ENCODE assay signal across 11 cellular contexts in the genomic region with DNA sequence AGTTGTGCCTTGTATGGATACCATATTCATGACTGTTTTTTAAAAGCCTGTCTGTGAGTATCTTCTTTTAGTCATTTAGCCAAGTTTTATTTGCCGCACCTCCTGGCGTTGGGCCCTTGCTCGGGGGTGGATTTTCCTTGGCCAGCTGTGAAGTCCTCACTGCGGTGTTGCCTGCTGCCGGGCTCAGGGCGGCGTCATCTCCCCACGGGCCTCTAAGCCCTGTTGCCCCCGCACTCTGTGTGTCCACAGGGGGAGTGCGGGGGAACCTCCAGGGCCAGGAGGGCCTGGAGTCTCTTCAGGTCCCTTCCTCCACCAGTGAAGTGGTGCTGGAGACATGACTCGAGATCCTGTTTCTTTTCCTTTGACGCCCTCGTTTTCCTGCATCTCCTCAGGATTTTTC.
A peak's percentile ranks its signal among the peaks of the same experiment; 100 is the strongest.
DNase-seq lines count a peak whose midpoint lies in the region; ATAC-seq lines count a peak whose summit lies in the region.
"Had no signal": no experiment of that assay in that cellular context is flagged by ENCODE, and none has a peak within 500 bp of the region (broad histone marks: within the 10 kb centered on the region; RNA-seq: fewer than 3 reads in every experiment).

No MANE protein-coding gene starts in this region.

- H3K9ac ChIP-seq in adipocyte (ENCODE audit: low read length): no peak overlapping the region

- no peaks in the 10 kb centered on the region for H3K9me3 ChIP-seq in adipocyte (ENCODE audit: control insufficient read depth, low read length)
- H3K9me3 ChIP-seq: esophagus squamous epithelium had no signal

- no peaks in the 10 kb centered on the region for H3K27me3 ChIP-seq in adipocyte (replicated peaks; ENCODE audit: control insufficient read depth, insufficient read depth, low read length)
- H3K27me3 ChIP-seq: esophagus squamous epithelium had no signal

- ATAC-seq in left ventricle myocardium superior (peak; percentile 61), HG02852 (IDR thresholded peaks at IDR 0.05; ENCODE audit: unreplicated experiment) (no peak), HG03039 (IDR thresholded peaks at IDR 0.05; ENCODE audit: unreplicated experiment) (no peak)
- ATAC-seq: GM12878 had no signal

- H3K4me1 ChIP-seq in adipocyte (ENCODE audit: control insufficient read depth, insufficient read depth, low read length): peaks cover 23% of the 10 kb centered on the region

- H3K36me3 ChIP-seq in adipocyte (ENCODE audit: control insufficient read depth, insufficient read depth, low read length, severe bottlenecking): peaks cover 44% of the 10 kb centered on the region

- intact Hi-C loops in left ventricle myocardium superior (cut with micrococcal nuclease): no loop called here

- H3K4me3 ChIP-seq in adipocyte (ENCODE audit: low read length) (peak overlapping the region; percentile 56), skeletal muscle cell (ENCODE audit: low read depth, low read length) (no peak overlapping the region)
- H3K4me3 ChIP-seq: esophagus squamous epithelium, GM12878, PC-9 had no signal

- DNase-seq in GM04504 (ENCODE audit: low read depth) (peak; percentile 52), adipocyte (ENCODE audit: low read depth) (no peak), left ventricle myocardium superior (peak; percentile 67), skeletal muscle cell (ENCODE audit: low read depth) (peak; percentile 70), HK-2 (ENCODE audit: unreplicated experiment) (no peak), NCI-H128 (lab: John Stamatoyannopoulos, UW; ENCODE audit: unreplicated experiment) (no peak)
- DNase-seq: esophagus squamous epithelium, PC-9 had no signal

Comparison
In these comparisons a context has a peak if more than half of its experiments do, and no peak if none do; other contexts are left out.
1. DNase-seq: peak in GM04504 (single experiment), left ventricle myocardium superior (single experiment) and skeletal muscle cell (single experiment); none in adipocyte (single experiment), HK-2 (single experiment) and NCI-H128 (single experiment).